In genomic region chr6:127518710-127519468, GRCh38 we compare ENCODE assay signal across 1 cellular context.
TF ChIP-seq lines count a peak whose summit lies in the region.

TSS of gene MTCL3 (minus strand) at chr6:127519335.

TF ChIP-seq in HEK293, 187 proteins besides CTCF, POLR2A, EP300 and RAD21 (continued from another document and continues in another):
- TF ChIP-seq MYNN (tag by site-specific recombination; IDR thresholded peaks at IDR 0.05; ENCODE audit: borderline replicate concordance) (no peak), GLIS2 (tag by site-specific recombination; IDR thresholded peaks at IDR 0.05) (no peak), ZNF274 (IDR thresholded peaks at IDR 0.05; ENCODE audit: low read length) (no peak), ZNF274 (tag by site-specific recombination; IDR thresholded peaks at IDR 0.05; ENCODE audit: borderline replicate concordance) (no peak), ZNF704 (tag by site-specific recombination; IDR thresholded peaks at IDR 0.05) (no peak), ZNF266 (tag by site-specific recombination; IDR thresholded peaks at IDR 0.05; ENCODE audit: low read depth) (no peak), ZNF16 (tag by site-specific recombination; IDR thresholded peaks at IDR 0.05; ENCODE audit: low read depth) (no peak), ZNF292 (tag by site-specific recombination; IDR thresholded peaks at IDR 0.05; ENCODE audit: borderline replicate concordance, low read depth) (no peak), ZNF2 (tag by site-specific recombination; IDR thresholded peaks at IDR 0.05) (peak; percentile 60; the same call in 1 of the 2 replicates), ZNF529 (tag by site-specific recombination; IDR thresholded peaks at IDR 0.05; ENCODE audit: insufficient replicate concordance) (no peak), PRDM2 (tag by site-specific recombination; IDR thresholded peaks at IDR 0.05; ENCODE audit: borderline replicate concordance) (no peak), ZNF596 (tag by site-specific recombination; IDR thresholded peaks at IDR 0.05) (no peak), ZNF398 (tag by site-specific recombination; IDR thresholded peaks at IDR 0.05) (0 out of 2 replicates have a peak, but pooled peaks have one; percentile 27), KLF7 (tag by site-specific recombination; IDR thresholded peaks at IDR 0.05; ENCODE audit: borderline replicate concordance) (no peak; the same call in 1 of the 2 replicates), ZNF473 (tag by site-specific recombination; IDR thresholded peaks at IDR 0.05) (no peak), ZFP69B (tag by site-specific recombination; IDR thresholded peaks at IDR 0.05) (peak; percentile 92; the same call in 1 of the 2 replicates), ZNF558 (tag by site-specific recombination; IDR thresholded peaks at IDR 0.05) (no peak), SALL2 (tag by site-specific recombination; IDR thresholded peaks at IDR 0.05; ENCODE audit: borderline replicate concordance) (no peak), ZSCAN23 (tag by site-specific recombination; IDR thresholded peaks at IDR 0.05) (no peak), ZFP41 (tag by site-specific recombination; IDR thresholded peaks at IDR 0.05; ENCODE audit: borderline replicate concordance) (no peak), ZNF239 (tag by site-specific recombination; IDR thresholded peaks at IDR 0.05) (no peak), ZEB2 (tag by site-specific recombination; IDR thresholded peaks at IDR 0.05) (peak; percentile 42; the same call in 1 of the 2 replicates), ZNF324 (tag by site-specific recombination; IDR thresholded peaks at IDR 0.05) (0 out of 2 replicates have a peak, but pooled peaks have one; percentile 26), ZNF138 (tag by site-specific recombination; IDR thresholded peaks at IDR 0.05; ENCODE audit: borderline replicate concordance) (no peak), ZBTB8A (tag by site-specific recombination; IDR thresholded peaks at IDR 0.05) (peak; percentile 35; the same call in 1 of the 2 replicates), ZNF501 (tag by site-specific recombination; IDR thresholded peaks at IDR 0.05) (peak; percentile 38; the same call in 1 of the 2 replicates), ZNF37A (tag by site-specific recombination; IDR thresholded peaks at IDR 0.05) (no peak), ZNF843 (tag by site-specific recombination; IDR thresholded peaks at IDR 0.05) (no peak), ZNF530 (tag by site-specific recombination; IDR thresholded peaks at IDR 0.05; ENCODE audit: low read depth) (no peak), ZNF514 (tag by site-specific recombination; IDR thresholded peaks at IDR 0.05) (no peak), ZNF777 (tag by site-specific recombination; IDR thresholded peaks at IDR 0.05; ENCODE audit: borderline replicate concordance) (no peak), SCRT2 (tag by site-specific recombination; IDR thresholded peaks at IDR 0.05) (no peak), ZSCAN30 (tag by site-specific recombination; IDR thresholded peaks at IDR 0.05) (peak; percentile 61), REST (tag by site-specific recombination; IDR thresholded peaks at IDR 0.05) (0 out of 2 replicates have a peak, but pooled peaks have one; percentile 20), ZNF791 (tag by site-specific recombination; IDR thresholded peaks at IDR 0.05) (no peak), ZNF157 (tag by site-specific recombination; IDR thresholded peaks at IDR 0.05) (no peak), ZBTB20 (tag by site-specific recombination; IDR thresholded peaks at IDR 0.05) (peak; percentile 66; the same call in 1 of the 2 replicates), ZNF202 (tag by site-specific recombination; IDR thresholded peaks at IDR 0.05; ENCODE audit: borderline replicate concordance) (no peak), ZXDB (tag by site-specific recombination; IDR thresholded peaks at IDR 0.05) (no peak), ZNF416 (tag by site-specific recombination; IDR thresholded peaks at IDR 0.05) (no peak)
- TF ChIP-seq, protein P1, sequence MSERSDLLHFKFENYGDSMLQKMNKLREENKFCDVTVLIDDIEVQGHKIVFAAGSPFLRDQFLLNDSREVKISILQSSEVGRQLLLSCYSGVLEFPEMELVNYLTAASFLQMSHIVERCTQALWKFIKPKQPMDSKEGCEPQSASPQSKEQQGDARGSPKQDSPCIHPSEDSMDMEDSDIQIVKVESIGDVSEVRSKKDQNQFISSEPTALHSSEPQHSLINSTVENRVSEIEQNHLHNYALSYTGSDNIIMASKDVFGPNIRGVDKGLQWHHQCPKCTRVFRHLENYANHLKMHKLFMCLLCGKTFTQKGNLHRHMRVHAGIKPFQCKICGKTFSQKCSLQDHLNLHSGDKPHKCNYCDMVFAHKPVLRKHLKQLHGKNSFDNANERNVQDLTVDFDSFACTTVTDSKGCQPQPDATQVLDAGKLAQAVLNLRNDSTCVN (tag by site-specific recombination; optimal IDR thresholded peaks at IDR 0.05), result peak; percentile 22
- TF ChIP-seq, protein P2, sequence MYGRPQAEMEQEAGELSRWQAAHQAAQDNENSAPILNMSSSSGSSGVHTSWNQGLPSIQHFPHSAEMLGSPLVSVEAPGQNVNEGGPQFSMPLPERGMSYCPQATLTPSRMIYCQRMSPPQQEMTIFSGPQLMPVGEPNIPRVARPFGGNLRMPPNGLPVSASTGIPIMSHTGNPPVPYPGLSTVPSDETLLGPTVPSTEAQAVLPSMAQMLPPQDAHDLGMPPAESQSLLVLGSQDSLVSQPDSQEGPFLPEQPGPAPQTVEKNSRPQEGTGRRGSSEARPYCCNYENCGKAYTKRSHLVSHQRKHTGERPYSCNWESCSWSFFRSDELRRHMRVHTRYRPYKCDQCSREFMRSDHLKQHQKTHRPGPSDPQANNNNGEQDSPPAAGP (tag by site-specific recombination; IDR thresholded peaks at IDR 0.05), result peak; percentile 43; the same call in 1 of the 2 replicates
- TF ChIP-seq, protein P3, sequence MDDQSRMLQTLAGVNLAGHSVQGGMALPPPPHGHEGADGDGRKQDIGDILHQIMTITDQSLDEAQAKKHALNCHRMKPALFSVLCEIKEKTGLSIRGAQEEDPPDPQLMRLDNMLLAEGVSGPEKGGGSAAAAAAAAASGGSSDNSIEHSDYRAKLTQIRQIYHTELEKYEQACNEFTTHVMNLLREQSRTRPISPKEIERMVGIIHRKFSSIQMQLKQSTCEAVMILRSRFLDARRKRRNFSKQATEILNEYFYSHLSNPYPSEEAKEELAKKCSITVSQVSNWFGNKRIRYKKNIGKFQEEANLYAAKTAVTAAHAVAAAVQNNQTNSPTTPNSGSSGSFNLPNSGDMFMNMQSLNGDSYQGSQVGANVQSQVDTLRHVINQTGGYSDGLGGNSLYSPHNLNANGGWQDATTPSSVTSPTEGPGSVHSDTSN (CRISPR knock-in tag; IDR thresholded peaks at IDR 0.05), result no peak
- TF ChIP-seq, protein P4, sequence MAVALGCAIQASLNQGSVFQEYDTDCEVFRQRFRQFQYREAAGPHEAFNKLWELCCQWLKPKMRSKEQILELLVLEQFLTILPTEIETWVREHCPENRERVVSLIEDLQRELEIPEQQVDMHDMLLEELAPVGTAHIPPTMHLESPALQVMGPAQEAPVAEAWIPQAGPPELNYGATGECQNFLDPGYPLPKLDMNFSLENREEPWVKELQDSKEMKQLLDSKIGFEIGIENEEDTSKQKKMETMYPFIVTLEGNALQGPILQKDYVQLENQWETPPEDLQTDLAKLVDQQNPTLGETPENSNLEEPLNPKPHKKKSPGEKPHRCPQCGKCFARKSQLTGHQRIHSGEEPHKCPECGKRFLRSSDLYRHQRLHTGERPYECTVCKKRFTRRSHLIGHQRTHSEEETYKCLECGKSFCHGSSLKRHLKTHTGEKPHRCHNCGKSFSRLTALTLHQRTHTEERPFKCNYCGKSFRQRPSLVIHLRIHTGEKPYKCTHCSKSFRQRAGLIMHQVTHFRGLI (tag by site-specific recombination; IDR thresholded peaks at IDR 0.05), result peak; percentile 90
- TF ChIP-seq, protein P5, sequence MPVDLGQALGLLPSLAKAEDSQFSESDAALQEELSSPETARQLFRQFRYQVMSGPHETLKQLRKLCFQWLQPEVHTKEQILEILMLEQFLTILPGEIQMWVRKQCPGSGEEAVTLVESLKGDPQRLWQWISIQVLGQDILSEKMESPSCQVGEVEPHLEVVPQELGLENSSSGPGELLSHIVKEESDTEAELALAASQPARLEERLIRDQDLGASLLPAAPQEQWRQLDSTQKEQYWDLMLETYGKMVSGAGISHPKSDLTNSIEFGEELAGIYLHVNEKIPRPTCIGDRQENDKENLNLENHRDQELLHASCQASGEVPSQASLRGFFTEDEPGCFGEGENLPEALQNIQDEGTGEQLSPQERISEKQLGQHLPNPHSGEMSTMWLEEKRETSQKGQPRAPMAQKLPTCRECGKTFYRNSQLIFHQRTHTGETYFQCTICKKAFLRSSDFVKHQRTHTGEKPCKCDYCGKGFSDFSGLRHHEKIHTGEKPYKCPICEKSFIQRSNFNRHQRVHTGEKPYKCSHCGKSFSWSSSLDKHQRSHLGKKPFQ (tag by site-specific recombination; IDR thresholded peaks at IDR 0.05), result no peak
